Comparison of ENCODE assay signal across 8 cellular contexts in genomic region chr19:13277104-13277809, GRCh38.
DNase-seq lines count a peak whose midpoint lies in the region; ATAC-seq and TF ChIP-seq lines count a peak whose summit lies in the region.

No MANE protein-coding gene starts in this region.

- TF ChIP-seq CTCF in HCT116 (IDR thresholded peaks at IDR 0.05 in 2 of 3, conservative IDR thresholded peaks at IDR 0.05 in 1 of 3; ENCODE audit: borderline replicate concordance in 1 of 3, insufficient read depth in 1 of 3, low read depth in 2 of 3, low read length in 2 of 3) = peak; percentile 47 to 88 (median 74)

- peak overlapping the region; percentile 32 for H3K4me3 Mint-ChIP-seq in activated CD4-positive, alpha-beta T cell treated with anti-CD3 and anti-CD28 coated beads, Interleukin-2, amount 10 ng/mL, durations not matched to agents 24 days and 14 days

- H3K4me3 ChIP-seq in HCT116 (replicated peaks in 1 of 2; ENCODE audit: low read depth in 1 of 2, low read length in 2 of 2) = peak overlapping the region; percentile 33 to 35

- no peaks in the 10 kb centered on the region for H3K9me3 Mint-ChIP-seq in activated CD4-positive, alpha-beta T cell treated with anti-CD3 and anti-CD28 coated beads, Interleukin-2, amount 10 ng/mL, durations not matched to agents 24 days and 14 days

- H3K36me3 Mint-ChIP-seq in activated CD4-positive, alpha-beta T cell treated with anti-CD3 and anti-CD28 coated beads, Interleukin-2, amount 10 ng/mL, durations not matched to agents 24 days and 14 days (ENCODE audit: low read depth) = no peaks in the 10 kb centered on the region

- intact Hi-C loops in HCT116 (cut with micrococcal nuclease) = loop anchor here (1.0 to 10.0 kb wide), 4 partner anchors 154 to 448 kb away; no protein-coding TSS in a partner anchor
- intact Hi-C loops in activated CD4-positive, alpha-beta T cell treated with anti-CD3 and anti-CD28 coated beads, Interleukin-2, amount 10 ng/mL, durations not matched to agents 24 days and 14 days (cut with micrococcal nuclease) = loop anchor here (1.0 to 10.0 kb wide), 5 partner anchors 154 to 838 kb away; partner anchors contain the start of gene PRKACA

- peaks cover 8% of the 10 kb centered on the region for H3K27me3 Mint-ChIP-seq in activated CD4-positive, alpha-beta T cell treated with anti-CD3 and anti-CD28 coated beads, Interleukin-2, amount 10 ng/mL, durations not matched to agents 24 days and 14 days

- H3K4me1 ChIP-seq in HCT116 (ENCODE audit: control insufficient read depth in 1 of 2, insufficient read depth in 2 of 2, low read length in 2 of 2) = peaks cover 4 to 32% of the 10 kb centered on the region in 2 experiments; a peak in 3 of 4 replicates

- H3K27ac Mint-ChIP-seq in activated CD4-positive, alpha-beta T cell treated with anti-CD3 and anti-CD28 coated beads, Interleukin-2, amount 10 ng/mL, durations not matched to agents 24 days and 14 days = peak overlapping the region; percentile 79

- CTCF ChIA-PET in HCT116 (lab: Charles Lee) = interaction anchor here (0.7 to 4.3 kb wide), 26 partner anchors 10 to 444 kb away, joined by 3 to 99 read pairs (median 4); no protein-coding TSS in a partner anchor

- TF ChIP-seq POLR2A in HCT116 (IDR thresholded peaks at IDR 0.05; ENCODE audit: borderline replicate concordance, extremely low read depth, insufficient read depth, insufficient read length) = no peak

- RAD21 ChIA-PET in HCT116 (lab: Charles Lee; ENCODE audit: low non-redundant PET in 1 of 2, low total read pairs in 2 of 2, uncharacterized antibody in 2 of 2, unreplicated experiment in 2 of 2) = interaction anchor here (0.5 to 1.9 kb wide), 9 partner anchors 56 to 1106 kb away, joined by 3 to 14 read pairs (median 5); no protein-coding TSS in a partner anchor

- no peaks in the 10 kb centered on the region for H4K20me1 ChIP-seq in HCT116 (ENCODE audit: insufficient read depth)

- H3K36me3 ChIP-seq in HCT116 (ENCODE audit: control insufficient read depth in 1 of 2, insufficient read depth in 2 of 2, low read length in 2 of 2) = no peaks in the 10 kb centered on the region

- peak overlapping the region; percentile 74 for H3K4me2 ChIP-seq in HCT116 (ENCODE audit: low read length)

- H3K79me2 ChIP-seq in HCT116 (ENCODE audit: insufficient read depth, low read length) = no peaks in the 10 kb centered on the region

- no TSS peak for BruUV-seq in HCT116 (replicated peaks; lab: Mats Ljungman, UMichigan)

- H3K9me2 ChIP-seq in HCT116 (ENCODE audit: insufficient read depth) = no peaks in the 10 kb centered on the region

- DNase-seq in COLO829 (ENCODE audit: low spot score) (peak; percentile 64), HCT116 (ENCODE audit: low read depth, low spot score) (peak; percentile 80), NCI-H69 (lab: John Stamatoyannopoulos, UW) (peak; percentile 76), dermis microvascular lymphatic vessel endothelial cell (ENCODE audit: low read depth in 2 of 2) (peak; percentile 72 to 77), lung microvascular endothelial cell (ENCODE audit: low read depth in 2 of 2) (peak; percentile 74 to 85)
- DNase-seq in activated CD4-positive, alpha-beta T cell treated with anti-CD3 and anti-CD28 coated beads, Interleukin-2, amount 10 ng/mL, durations not matched to agents 24 days and 14 days = peak; percentile 93
- DNase-seq in stimulated activated CD8-positive, alpha-beta memory T cell treated with anti-CD3 and anti-CD28 coated beads, Interleukin-15, amount 100 ng/mL, for 48 hours (ENCODE audit: low read depth in 2 of 2) = peak; percentile 21 to 30

- TF ChIP-seq RAD21 in HCT116 (IDR thresholded peaks at IDR 0.05; ENCODE audit: low read depth) = peak; percentile 92

- peak; percentile 94 for ATAC-seq in HCT116
- no peak for ATAC-seq in GM21529 (IDR thresholded peaks at IDR 0.05; ENCODE audit: unreplicated experiment)

- peak overlapping the region; percentile 11; the same call in 1 of the 2 replicates for H3K27ac ChIP-seq in HCT116 (ENCODE audit: low read depth, low read length)

- peak overlapping the region; percentile 90 for H2AFZ ChIP-seq in HCT116 (ENCODE audit: low read depth, low read length, poor library complexity, severe bottlenecking)

- peak overlapping the region; percentile 26 for H3K9ac ChIP-seq in HCT116 (ENCODE audit: low read length)

- POLR2A ChIA-PET in HCT116 (lab: Charles Lee) = interaction anchor here (1.6 kb wide), 1 partner anchor 312 kb away, joined by 9 read pairs; no protein-coding TSS in a partner anchor

- peaks cover 7% of the 10 kb centered on the region for H3K4me1 Mint-ChIP-seq in activated CD4-positive, alpha-beta T cell treated with anti-CD3 and anti-CD28 coated beads, Interleukin-2, amount 10 ng/mL, durations not matched to agents 24 days and 14 days

- no peaks in the 10 kb centered on the region for H3K27me3 ChIP-seq in HCT116 (ENCODE audit: insufficient read depth, low read length)

- H3K9me3 ChIP-seq in HCT116 (ENCODE audit: control insufficient read depth in 1 of 2, insufficient read depth in 1 of 2, low read depth in 1 of 2, low read length in 2 of 2) = no peaks in the 10 kb centered on the region; a peak in 1 of 4 replicates

TF ChIP-seq in HCT116, 20 proteins besides CTCF, POLR2A, EP300 and RAD21:
- TF ChIP-seq FOSL1 (IDR thresholded peaks at IDR 0.05; ENCODE audit: low read depth) (no peak), POLR2AphosphoS5 (IDR thresholded peaks at IDR 0.05; ENCODE audit: low read depth, low read length) (peak; percentile 73), ZFX (IDR thresholded peaks at IDR 0.05) (peak; percentile 13; the same call in 1 of the 2 replicates)

Comparison
In these comparisons a context has a peak if more than half of its experiments do, and no peak if none do; other contexts are left out.
1. DNase-seq: peak in every context shown above with its lines; median percentile 93 in activated CD4-positive, alpha-beta T cell treated with anti-CD3 and anti-CD28 coated beads, Interleukin-2, amount 10 ng/mL, durations not matched to agents 24 days and 14 days; 80 in HCT116; 80 in lung microvascular endothelial cell; 76 in NCI-H69; 74 in dermis microvascular lymphatic vessel endothelial cell; 64 in COLO829; 26 in stimulated activated CD8-positive, alpha-beta memory T cell treated with anti-CD3 and anti-CD28 coated beads, Interleukin-15, amount 100 ng/mL, for 48 hours.